Comparison of ENCODE assay signal across 8 cellular contexts in genomic region chr2:235614900-235615712, GRCh38.
A peak's percentile ranks its signal among the peaks of the same experiment; 100 is the strongest.
DNase-seq lines count a peak whose midpoint lies in the region; TF ChIP-seq lines count a peak whose summit lies in the region.

No MANE protein-coding gene starts in this region.

- no peak for TF ChIP-seq CTCF in fibroblast of mammary gland (conservative IDR thresholded peaks at IDR 0.05; ENCODE audit: control insufficient read depth, insufficient read depth, low read depth, low read length)

- peak; percentile 72 for DNase-seq in AG08395 (ENCODE audit: low spot score)
- DNase-seq in NCI-H2227 treated with DMSO at 0.1 percent for 48 hours (lab: John Stamatoyannopoulos, UW) = peak; percentile 48
- DNase-seq in fibroblast of mammary gland (ENCODE audit: low read depth) = peak; percentile 85
- DNase-seq in occipital lobe (lab: John Stamatoyannopoulos, UW) = peak; percentile 84
- DNase-seq in NCI-H82 (lab: John Stamatoyannopoulos, UW) = no peak
- DNase-seq in DMS79 (lab: John Stamatoyannopoulos, UW) = no peak
- DNase-seq in activated CD4-positive, alpha-beta T cell treated with anti-CD3 and anti-CD28 coated beads for 48 hours = no peak
- DNase-seq in NCI-H1092 (lab: John Stamatoyannopoulos, UW) = no peak

- H3K4me3 ChIP-seq in fibroblast of mammary gland (ENCODE audit: control insufficient read depth, low read depth, low read length) = no peak overlapping the region

Comparison
In these comparisons a context has a peak if more than half of its experiments do, and no peak if none do; other contexts are left out.
1. DNase-seq: peak in AG08395 (single experiment), NCI-H2227 treated with DMSO at 0.1 percent for 48 hours (single experiment), fibroblast of mammary gland (single experiment) and occipital lobe (single experiment); none in NCI-H82 (single experiment), DMS79 (single experiment), activated CD4-positive, alpha-beta T cell treated with anti-CD3 and anti-CD28 coated beads for 48 hours (single experiment) and NCI-H1092 (single experiment).